ENCODE assay signal across 9 cellular contexts in genomic region chr6:45930419-45931059, GRCh38.
DNase-seq lines count a peak whose midpoint lies in the region; ATAC-seq, FAIRE-seq and TF ChIP-seq lines count a peak whose summit lies in the region.
"Had no signal": no experiment of that assay in that cellular context is flagged by ENCODE, and none has a peak within 500 bp of the region (broad histone marks: within the 10 kb centered on the region; RNA-seq: fewer than 3 reads in every experiment).

No MANE protein-coding gene starts in this region.

- no peak overlapping the region for H2AFZ ChIP-seq in H1 (ENCODE audit: low read length)

- no peak overlapping the region for H2BK15ac ChIP-seq in H1 (ENCODE audit: low read length)

- H2AK5ac ChIP-seq in H1 (ENCODE audit: low read depth, low read length) = no peak overlapping the region

- TF ChIP-seq CTCF in AG09319 (IDR thresholded peaks at IDR 0.05; ENCODE audit: low read depth, low read length) = peak; percentile 97
- TF ChIP-seq CTCF in H1 (IDR thresholded peaks at IDR 0.05; ENCODE audit: control extremely low read depth in 1 of 3, insufficient read depth in 1 of 3, low read depth in 1 of 3, low read length in 3 of 3) = peak; percentile 76 to 96 (median 94)
- peak; percentile 92 for TF ChIP-seq CTCF in mesothelial cell of epicardium (IDR thresholded peaks at IDR 0.05; ENCODE audit: unreplicated experiment)

- peak; percentile 78 to 83 for TF ChIP-seq RAD21 in H1 (IDR thresholded peaks at IDR 0.05 in 1 of 2, conservative IDR thresholded peaks at IDR 0.05 in 1 of 2; ENCODE audit: low read depth in 2 of 2, low read length in 2 of 2)

- H3K27me3 ChIP-seq in H1 (replicated peaks in 1 of 4; ENCODE audit: control insufficient read depth in 3 of 4, extremely low read depth in 1 of 4, insufficient read depth in 3 of 4, low read length in 3 of 4) = peaks cover 0 to 8% (median 3%) of the 10 kb centered on the region in 4 experiments; a peak in 3 of 7 replicates

- H3K4ac ChIP-seq in H1 (replicated peaks; ENCODE audit: insufficient read length, low read depth, low read length) = no peak overlapping the region

- no peak overlapping the region for H2BK120ac ChIP-seq in H1 (replicated peaks; ENCODE audit: low read depth, low read length)

- POLR2A ChIA-PET in activated CD8-positive, alpha-beta T cell treated with anti-CD3 and anti-CD28 coated beads, Interleukin-2, amount 10 ng/mL, durations not matched to agents 7 days and 5 days (lab: Charles Lee) = interaction anchor here (0.5 kb wide), 1 partner anchor 32 kb away, joined by 3 read pairs; no protein-coding TSS in a partner anchor
- POLR2A ChIA-PET in H1 (lab: Charles Lee; ENCODE audit: partially characterized antibody) = interaction anchor here (1.3 kb wide), 1 partner anchor 240 kb away, joined by 3 read pairs; the partner anchor contains the start of gene ENPP5

- no peak overlapping the region; the same call in 1 of the 2 replicates for H2BK5ac ChIP-seq in H1 (ENCODE audit: low read depth, low read length)

- H3K9me3 ChIP-seq in H1 (ENCODE audit: insufficient read depth in 2 of 2, low read depth in 1 of 2, low read length in 1 of 2) = no peaks in the 10 kb centered on the region

- H3K14ac ChIP-seq in H1 (ENCODE audit: insufficient read length) = no peak overlapping the region

- no peak overlapping the region for H3K23ac ChIP-seq in H1 (ENCODE audit: insufficient read length)

- TF ChIP-seq POLR2A in H54 (IDR thresholded peaks at IDR 0.05; ENCODE audit: low read depth, low read length) (no peak), H1 (IDR thresholded peaks at IDR 0.05; ENCODE audit: control extremely low read depth in 1 of 2, low read depth in 2 of 2, low read length in 2 of 2) (no peak)

- H3K4me1 ChIP-seq in H1 (replicated peaks in 1 of 4; ENCODE audit: control insufficient read depth in 3 of 4, insufficient read depth in 4 of 4, low read length in 3 of 4) = peaks cover 10 to 28% (median 20%) of the 10 kb centered on the region in 4 experiments

- TF ChIP-seq EP300 in H1 (IDR thresholded peaks at IDR 0.05; ENCODE audit: borderline replicate concordance in 1 of 2, low read depth in 2 of 2, low read length in 2 of 2) = no peak

- H3K9ac ChIP-seq in H1 (replicated peaks in 1 of 4; ENCODE audit: extremely low read depth in 1 of 4, low read depth in 3 of 4, low read length in 3 of 4) = no peak overlapping the region

- DNase-seq in AG09319 (ENCODE audit: extremely low read depth, low read depth) = no peak
- peak; percentile 72 for DNase-seq in H54 (ENCODE audit: insufficient read length, low spot score)
- DNase-seq in NCI-H69 (lab: John Stamatoyannopoulos, UW) = peak; percentile 62
- DNase-seq in activated CD8-positive, alpha-beta T cell treated with anti-CD3 and anti-CD28 coated beads, Interleukin-2, amount 10 ng/mL, durations not matched to agents 7 days and 5 days = peak; percentile 63
- DNase-seq in H1 (ENCODE audit: low read depth in 1 of 2, low spot score in 2 of 2) = peak in 1 of 2 experiments; percentile 83
- DNase-seq in mesothelial cell of epicardium (ENCODE audit: low spot score in 2 of 2, unreplicated experiment in 2 of 2) = peak in 1 of 2 experiments; percentile 76
- DNase-seq in stimulated activated CD8-positive, alpha-beta memory T cell treated with anti-CD3 and anti-CD28 coated beads, Interleukin-4, amount 100 ng/mL, for 1 hour (ENCODE audit: low read depth in 2 of 2, low spot score in 1 of 2) = peak; percentile 17 to 19

- H3K36me3 Mint-ChIP-seq in activated CD8-positive, alpha-beta T cell treated with anti-CD3 and anti-CD28 coated beads, Interleukin-2, amount 10 ng/mL, durations not matched to agents 7 days and 5 days (ENCODE audit: low read depth) = no peaks in the 10 kb centered on the region
- no peaks in the 10 kb centered on the region for H3K36me3 Mint-ChIP-seq in mesothelial cell of epicardium

- no peak overlapping the region for H3K4me3 Mint-ChIP-seq in activated CD8-positive, alpha-beta T cell treated with anti-CD3 and anti-CD28 coated beads, Interleukin-2, amount 10 ng/mL, durations not matched to agents 7 days and 5 days
- no peak overlapping the region for H3K4me3 Mint-ChIP-seq in mesothelial cell of epicardium
- H3K4me3 Mint-ChIP-seq: stimulated activated naive CD8-positive, alpha-beta T cell treated with anti-CD3 and anti-CD28 coated beads, Interleukin-15, Interleukin-2, amounts not matched to agents 100 ng/mL and 50 ng/mL, for 24 hours had no signal

- peaks cover 2% of the 10 kb centered on the region for H3K4me1 Mint-ChIP-seq in activated CD8-positive, alpha-beta T cell treated with anti-CD3 and anti-CD28 coated beads, Interleukin-2, amount 10 ng/mL, durations not matched to agents 7 days and 5 days (ENCODE audit: low read depth)
- H3K4me1 Mint-ChIP-seq in mesothelial cell of epicardium = peaks cover 10% of the 10 kb centered on the region

- no peak overlapping the region for H4K91ac ChIP-seq in H1 (replicated peaks; ENCODE audit: insufficient read length, low read length)

- H3K79me1 ChIP-seq in H1 (ENCODE audit: low read depth, low read length) = no peaks in the 10 kb centered on the region

- H3K4me3 ChIP-seq in H1 (ENCODE audit: extremely low read depth in 1 of 4, insufficient read depth in 2 of 4, low read depth in 3 of 4, low read length in 4 of 4) = no peak overlapping the region

- no peak overlapping the region for H4K5ac ChIP-seq in H1 (ENCODE audit: insufficient read length, low read depth, low read length)

- FAIRE-seq in H54 (lab: Jason Lieb, UNC) (peak; percentile 72), H1 (lab: Jason Lieb, UNC) (peak; percentile 24)

- peak; percentile 42 for ATAC-seq in activated CD8-positive, alpha-beta T cell treated with anti-CD3 and anti-CD28 coated beads, Interleukin-2, amount 10 ng/mL, durations not matched to agents 7 days and 5 days
- ATAC-seq in GM21447 (IDR thresholded peaks at IDR 0.05; ENCODE audit: unreplicated experiment) = no peak

- CTCF ChIA-PET in activated CD8-positive, alpha-beta T cell treated with anti-CD3 and anti-CD28 coated beads, Interleukin-2, amount 10 ng/mL, durations not matched to agents 7 days and 5 days (lab: Charles Lee) = interaction anchor here (0.6 to 2.5 kb wide), 44 partner anchors 8 to 1303 kb away, joined by 3 to 23 read pairs (median 3); partner anchors contain the start of gene ENPP4
- CTCF ChIA-PET in H1 (lab: Charles Lee; ENCODE audit: partially characterized antibody) = interaction anchor here (0.6 to 2.1 kb wide), 33 partner anchors 9 to 1455 kb away, joined by 3 to 22 read pairs (median 4); no protein-coding TSS in a partner anchor

- H3K23me2 ChIP-seq in H1 (ENCODE audit: low read depth, low read length) = no peaks in the 10 kb centered on the region

- no peak overlapping the region for H2BK20ac ChIP-seq in H1 (ENCODE audit: low read length)

- H3K56ac ChIP-seq in H1 (replicated peaks; ENCODE audit: insufficient read length, low read depth, low read length) = peak overlapping the region; percentile 56

- no peaks in the 10 kb centered on the region for H3K36me3 ChIP-seq in H1 (ENCODE audit: control insufficient read depth in 2 of 4, insufficient read depth in 4 of 4, low read length in 3 of 4)

- no peaks in the 10 kb centered on the region for H3K27me3 Mint-ChIP-seq in activated CD8-positive, alpha-beta T cell treated with anti-CD3 and anti-CD28 coated beads, Interleukin-2, amount 10 ng/mL, durations not matched to agents 7 days and 5 days (ENCODE audit: low read depth)
- peaks cover 7% of the 10 kb centered on the region for H3K27me3 Mint-ChIP-seq in mesothelial cell of epicardium (ENCODE audit: low read depth)
- H3K27me3 Mint-ChIP-seq: stimulated activated naive CD8-positive, alpha-beta T cell treated with anti-CD3 and anti-CD28 coated beads, Interleukin-15, Interleukin-2, amounts not matched to agents 100 ng/mL and 50 ng/mL, for 24 hours had no signal

- H3K9me3 Mint-ChIP-seq in activated CD8-positive, alpha-beta T cell treated with anti-CD3 and anti-CD28 coated beads, Interleukin-2, amount 10 ng/mL, durations not matched to agents 7 days and 5 days (ENCODE audit: insufficient read depth) = no peaks in the 10 kb centered on the region
- H3K9me3 Mint-ChIP-seq in mesothelial cell of epicardium = no peaks in the 10 kb centered on the region
- H3K9me3 Mint-ChIP-seq: stimulated activated naive CD8-positive, alpha-beta T cell treated with anti-CD3 and anti-CD28 coated beads, Interleukin-15, Interleukin-2, amounts not matched to agents 100 ng/mL and 50 ng/mL, for 24 hours had no signal

- H3K18ac ChIP-seq in H1 (ENCODE audit: extremely low read depth, low read length) = no peak overlapping the region

- H4K20me1 ChIP-seq in H1 (replicated peaks in 1 of 2; ENCODE audit: control insufficient read depth in 1 of 2, insufficient read depth in 2 of 2, low read length in 2 of 2) = no peaks in the 10 kb centered on the region

- H3K4me2 ChIP-seq in H1 (ENCODE audit: insufficient read depth in 1 of 2, low read depth in 2 of 2, low read length in 2 of 2) = no peak overlapping the region

- no peaks in the 10 kb centered on the region for H3K79me2 ChIP-seq in H1 (ENCODE audit: control insufficient read depth in 1 of 2, insufficient read depth in 2 of 2, low read length in 2 of 2)

- H4K8ac ChIP-seq in H1 (ENCODE audit: extremely low read depth, insufficient read depth, low read length) = no peak overlapping the region

- H3K27ac ChIP-seq in H1 (ENCODE audit: low read depth, low read length) = no peak overlapping the region

- WGBS in H1 (ENCODE audit: extremely low coverage in 1 of 2, insufficient coverage in 1 of 2, insufficient read length in 1 of 2, insufficient replicate concordance in 2 of 2, low coverage in 1 of 2, low lambda C conversion rate in 2 of 2, missing lambda C conversion rate in 1 of 2), 2 experiments = 45% methylated on average over 7 of the region's 7 CpGs; no CpG with 5 or more reads in 1 of the 2 experiments

- no peak overlapping the region for H3K27ac Mint-ChIP-seq in activated CD8-positive, alpha-beta T cell treated with anti-CD3 and anti-CD28 coated beads, Interleukin-2, amount 10 ng/mL, durations not matched to agents 7 days and 5 days
- H3K27ac Mint-ChIP-seq in mesothelial cell of epicardium = no peak overlapping the region
- H3K27ac Mint-ChIP-seq: stimulated activated naive CD8-positive, alpha-beta T cell treated with anti-CD3 and anti-CD28 coated beads, Interleukin-15, Interleukin-2, amounts not matched to agents 100 ng/mL and 50 ng/mL, for 24 hours had no signal

- no peak overlapping the region; the same call in 1 of the 2 replicates for H2BK12ac ChIP-seq in H1 (ENCODE audit: low read depth, low read length)

TF ChIP-seq in H1, 55 proteins besides CTCF, POLR2A, EP300 and RAD21:
- TF ChIP-seq JUND (IDR thresholded peaks at IDR 0.05; ENCODE audit: low read length) = no peak
